Comparison of ENCODE assay signal across 23 cellular contexts in genomic region chr3:56185827-56186226, GRCh38.
DNase-seq lines count a peak whose midpoint lies in the region; ATAC-seq and TF ChIP-seq lines count a peak whose summit lies in the region.
"Had no signal": no experiment of that assay in that cellular context is flagged by ENCODE, and none has a peak within 500 bp of the region (broad histone marks: within the 10 kb centered on the region; RNA-seq: fewer than 3 reads in every experiment).

No MANE protein-coding gene starts in this region.

- H3K4me1 ChIP-seq in HEK293 (ENCODE audit: control insufficient read depth, insufficient read depth, low read length) = no peaks in the 10 kb centered on the region
- no peaks in the 10 kb centered on the region for H3K4me1 ChIP-seq in breast epithelium
- H3K4me1 ChIP-seq: BE2C, BLaER1, Caco-2 had no signal

- TF ChIP-seq CTCF in HEK293 (tag by site-specific recombination; IDR thresholded peaks at IDR 0.05) (no peak), breast epithelium (IDR thresholded peaks at IDR 0.05) (no peak)

- no peak for ATAC-seq in HG03280 (IDR thresholded peaks at IDR 0.05; ENCODE audit: unreplicated experiment)
- ATAC-seq: GM12878 had no signal

- no peaks in the 10 kb centered on the region for H3K36me3 ChIP-seq in HEK293 (ENCODE audit: control insufficient read depth in 2 of 2, insufficient read depth in 1 of 2, low read length in 2 of 2)
- no peaks in the 10 kb centered on the region for H3K36me3 ChIP-seq in breast epithelium
- H3K36me3 ChIP-seq: BE2C, BLaER1 had no signal

- no peak overlapping the region for H3K4me3 ChIP-seq in HEK293 (ENCODE audit: low read depth, low read length)
- no peak overlapping the region for H3K4me3 ChIP-seq in breast epithelium
- H3K4me3 ChIP-seq: BLaER1, GM12878 had no signal

- no peaks in the 10 kb centered on the region for H3K27me3 ChIP-seq in breast epithelium
- H3K27me3 ChIP-seq: BE2C, BLaER1 had no signal

- H3K9me3 ChIP-seq in HEK293 (ENCODE audit: control insufficient read depth, insufficient read depth, low read depth, low read length) (no peaks in the 10 kb centered on the region), breast epithelium (no peaks in the 10 kb centered on the region)
- H3K9me3 ChIP-seq: BE2C, BLaER1, Caco-2 had no signal

- no peak for TF ChIP-seq POLR2A in breast epithelium (IDR thresholded peaks at IDR 0.05)

- CTCF ChIA-PET in HEK293 (lab: Yijun Ruan, JAX) = no interaction called here

- DNase-seq in D341Med (ENCODE audit: low spot score) = peak; percentile 39
- no peak for DNase-seq in breast epithelium (ENCODE audit: low spot score in 2 of 2)
- no peak for DNase-seq in NCI-H1930 (lab: John Stamatoyannopoulos, UW)
- DNase-seq: 8988T; ACHN; BE2C; C1 segment of cervical spinal cord; Caco-2; Calu3; CD4-positive, alpha-beta memory T cell; CD4-positive, CD25-positive, alpha-beta regulatory T cell; DMS 273 treated with DMSO at 0.1 percent for 48 hours; DMS153; DMS53; DMS79; DND-41; EL; GDM1 had no signal

- POLR2A ChIA-PET in HEK293 (lab: Yijun Ruan, JAX) = interaction anchor here (0.7 kb wide), 1 partner anchor 1588 kb away, joined by 10 read pairs; no protein-coding TSS in a partner anchor

- H3K27ac ChIP-seq in HEK293 (ENCODE audit: extremely low read depth, low read depth, low read length) (no peak overlapping the region), breast epithelium (no peak overlapping the region)
- H3K27ac ChIP-seq: BLaER1 had no signal

- intact Hi-C loops in breast epithelium (cut with DNase I; ENCODE audit: low total_unique reads) = no loop called here

TF ChIP-seq in HEK293, 187 proteins besides CTCF, POLR2A, EP300 and RAD21:
- TF ChIP-seq GLI4 (tag by site-specific recombination; IDR thresholded peaks at IDR 0.05) = no peak
- TF ChIP-seq IKZF3 (tag by site-specific recombination; IDR thresholded peaks at IDR 0.05) = no peak
- TF ChIP-seq REST (tag by site-specific recombination; IDR thresholded peaks at IDR 0.05) = peak; percentile 16; the same call in 1 of the 2 replicates
- TF ChIP-seq ZNF112 (tag by site-specific recombination; IDR thresholded peaks at IDR 0.05) = no peak

TF ChIP-seq in PFSK-1, 5 proteins besides CTCF, POLR2A, EP300 and RAD21:
- TF ChIP-seq REST (IDR thresholded peaks at IDR 0.05; ENCODE audit: insufficient read depth in 1 of 2, low read depth in 2 of 2, low read length in 2 of 2) (peak; percentile 16 to 77; a peak in 3 of 4 replicates), SIN3A (IDR thresholded peaks at IDR 0.05; ENCODE audit: borderline replicate concordance, insufficient read depth, low read length) (no peak)
